Comparison of ENCODE assay signal across 8 cellular contexts in the genomic region with DNA sequence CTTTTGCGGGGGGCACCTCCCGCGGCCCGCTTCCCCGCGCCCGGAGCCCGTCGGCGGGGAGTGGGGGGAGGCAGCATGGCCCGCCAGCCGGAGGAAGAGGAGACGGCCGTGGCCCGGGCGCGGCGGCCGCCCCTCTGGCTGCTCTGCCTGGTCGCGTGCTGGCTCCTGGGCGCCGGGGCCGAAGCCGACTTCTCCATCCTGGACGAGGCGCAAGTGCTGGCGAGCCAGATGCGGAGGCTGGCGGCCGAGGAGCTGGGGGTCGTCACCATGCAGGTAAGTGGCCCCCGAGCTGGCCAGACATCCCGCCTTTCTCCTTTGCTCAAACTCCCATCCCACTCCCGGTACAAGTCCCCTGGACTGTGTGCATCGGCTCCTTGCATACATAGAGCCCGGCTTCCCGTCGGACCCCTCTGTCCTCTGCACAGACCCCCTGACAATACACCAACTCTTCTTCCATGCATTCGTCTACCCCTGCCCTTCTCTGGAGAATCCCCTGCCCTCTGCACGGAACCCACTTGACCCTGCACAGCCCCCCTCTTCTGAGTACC. TPM values are rescaled to one million over a fixed set of nuclear protein-coding genes. Genes with fewer than 3 reads are reported as not detected.
A peak's percentile ranks its signal among the peaks of the same experiment; 100 is the strongest.
DNase-seq lines count a peak whose midpoint lies in the region; ATAC-seq lines count a peak whose summit lies in the region.

No MANE protein-coding gene starts in this region.

- H3K4me3 ChIP-seq in H7 (ENCODE audit: insufficient read depth, low read depth, low read length): peak overlapping the region; percentile 88
- H3K4me3 ChIP-seq in stomach smooth muscle (ENCODE audit: low read length in 2 of 2): peak overlapping the region; percentile 71 to 88

- no peaks in the 10 kb centered on the region for H3K9me3 ChIP-seq in stomach smooth muscle (ENCODE audit: control insufficient read depth in 2 of 2, low read length in 2 of 2)

- ATAC-seq in left lobe of liver: peak; percentile 50

- peaks cover 22% of the 10 kb centered on the region for H3K4me1 ChIP-seq in stomach smooth muscle (ENCODE audit: control insufficient read depth, insufficient read depth, low read length)

- DNase-seq in NCI-H1092 treated with DMSO at 0.1 percent for 48 hours (lab: John Stamatoyannopoulos, UW) (peak; percentile 3), NCI-H1092 (lab: John Stamatoyannopoulos, UW) (no peak), H7 (peak; percentile 71), NCI-H2171 treated with DMSO at 0.1 percent for 48 hours (lab: John Stamatoyannopoulos, UW) (peak; percentile 36), caudate nucleus (lab: John Stamatoyannopoulos, UW) (peak in 4 of 61 donors; percentile 10 to 48 (median 28)), left lobe of liver (ENCODE audit: low spot score) (peak; percentile 48), SHP77 treated with DMSO at 0.1 percent for 48 hours (lab: John Stamatoyannopoulos, UW) (no peak)

- H3K27ac ChIP-seq in caudate nucleus (ENCODE audit: low read depth, low read length) (peak overlapping the region; percentile 64), stomach smooth muscle (ENCODE audit: low read length) (peak overlapping the region; percentile 42)

- H3K36me3 ChIP-seq in H7 (replicated peaks; ENCODE audit: control insufficient read depth, insufficient read depth, low read length) (no peaks in the 10 kb centered on the region), stomach smooth muscle (ENCODE audit: control insufficient read depth in 2 of 2, insufficient read depth in 2 of 2, low read length in 2 of 2) (no peaks in the 10 kb centered on the region)

- H3K27me3 ChIP-seq in H7 (ENCODE audit: control insufficient read depth, insufficient read depth, low read length) (peaks cover 20% of the 10 kb centered on the region), stomach smooth muscle (ENCODE audit: control insufficient read depth in 1 of 2, insufficient read depth in 2 of 2, low read length in 2 of 2) (peaks cover 0 to 3% of the 10 kb centered on the region in 2 donors)

- peak overlapping the region; percentile 13 to 44 for H3K9ac ChIP-seq in stomach smooth muscle (ENCODE audit: low read length in 2 of 2)

RNA-seq across cellular contexts. Expression of gene CACHD1, which starts 0.8 kb away (rescaled TPM):
- total RNA-seq in H7 (2014; rRNA removed; shearing (Covaris generic)): 53.5 and 69.7 TPM in 2 replicates
- total RNA-seq in left lobe of liver: 1.0 TPM

Comparison
In these comparisons a context has a peak if more than half of its experiments do, and no peak if none do; other contexts are left out.
1. DNase-seq: peak in NCI-H1092 treated with DMSO at 0.1 percent for 48 hours (single experiment), H7 (single experiment), NCI-H2171 treated with DMSO at 0.1 percent for 48 hours (single experiment) and left lobe of liver (single experiment); none in NCI-H1092 (single experiment) and SHP77 treated with DMSO at 0.1 percent for 48 hours (single experiment).
2. RNA of gene CACHD1, which starts 0.8 kb away (total RNA-seq): 53.5 to 69.7 TPM in H7; 1.0 TPM in left lobe of liver (single experiment); every median in the first group is over 10 times any median in the second.